In genomic region chr15:99111641-99112040, GRCh38 we compare ENCODE assay signal across 1 cellular context. TPM values are rescaled to one million over a fixed set of nuclear protein-coding genes. Genes with fewer than 3 reads are reported as not detected.
"Had no signal": no experiment of that assay in that cellular context is flagged by ENCODE, and none has a peak within 500 bp of the region (broad histone marks: within the 10 kb centered on the region; RNA-seq: fewer than 3 reads in every experiment).

No MANE protein-coding gene starts in this region.

RNA-seq across cellular contexts. Expression of gene SYNM, which starts 6.8 kb away (rescaled TPM):
- polyA plus RNA-seq: immature natural killer cell had no signal
